Comparison of ENCODE assay signal across 1 cellular context in genomic region chr7:29563590-29564454, GRCh38.
TF ChIP-seq lines count a peak whose summit lies in the region.

A gene with protein sequence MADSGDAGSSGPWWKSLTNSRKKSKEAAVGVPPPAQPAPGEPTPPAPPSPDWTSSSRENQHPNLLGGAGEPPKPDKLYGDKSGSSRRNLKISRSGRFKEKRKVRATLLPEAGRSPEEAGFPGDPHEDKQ (plus strand): TSS chr7:29563835. CDS start chr7:29566330, 2,495 bp downstream.

TF ChIP-seq in IMR-90, 13 proteins besides CTCF, POLR2A, EP300 and RAD21 (continued from another document):
- TF ChIP-seq USF2 (IDR thresholded peaks at IDR 0.05; ENCODE audit: low read depth, low read length) (no peak), BHLHE40 (IDR thresholded peaks at IDR 0.05; ENCODE audit: low read depth, low read length) (no peak), ELK1 (IDR thresholded peaks at IDR 0.05; ENCODE audit: borderline replicate concordance, low read depth, low read length) (no peak)
